21 cellular contexts compared by ENCODE assay signal in genomic region chr21:45496151-45496967, GRCh38.
"Had no signal": no experiment of that assay in that cellular context is flagged by ENCODE, and none has a peak within 500 bp of the region (broad histone marks: within the 10 kb centered on the region; RNA-seq: fewer than 3 reads in every experiment).

No MANE protein-coding gene starts in this region.

- FAIRE-seq: endothelial cell of umbilical vein had no signal

- DNase-seq: activated CD4-positive, alpha-beta T cell treated with anti-CD3 and anti-CD28 coated beads, Interleukin-2, amount 10 ng/mL, durations not matched to agents 7 days and 5 days; activated CD8-positive, alpha-beta memory T cell treated with anti-CD3 and anti-CD28 coated beads, Interleukin-2, amount 50 U/mL, for 48 hours; activated gamma-delta T cell treated with Interleukin-2 at 50 U/mL for 16 hours; activated T-cell treated with anti-CD3 and anti-CD28 coated beads, Interleukin-2, amount 50 U/mL, for 72 hours; amniotic stem cell; body of pancreas; central memory CD4-positive, alpha-beta T cell; effector CD4-positive, alpha-beta T cell; esophagus squamous epithelium; immature natural killer cell; mammary epithelial cell; nucleus accumbens; stimulated activated CD4-positive, alpha-beta T cell treated with anti-CD3 and anti-CD28 coated beads, Interleukin-2, amount 100 ng/mL, for 48 hours; T-helper 9 cell had no signal

- H3K27ac ChIP-seq: body of pancreas, coronary artery, esophagus squamous epithelium, prostate gland, tibial artery, uterus had no signal

- H3K4me1 ChIP-seq: body of pancreas, prostate gland, tibial artery, uterus had no signal

- ATAC-seq: activated T-cell treated with anti-CD3 and anti-CD28 coated beads, Interleukin-2, amount 50 U/mL, for 72 hours; body of pancreas; naive thymus-derived CD4-positive, alpha-beta T cell; stimulated activated memory B cell treated with anti-CD40 and anti-IgM and Interleukin-4, amounts not matched to agents 10 μg/mL and 1 μg/mL and 100 μg/mL, for 72 hours had no signal

- H3K36me3 ChIP-seq: prostate gland, uterus had no signal

- H3K27me3 ChIP-seq: body of pancreas, esophagus squamous epithelium, tibial artery, uterus had no signal

- H3K4me3 ChIP-seq: body of pancreas, coronary artery, esophagus squamous epithelium, prostate gland, tibial artery, uterus had no signal

- H3K9me3 ChIP-seq: body of pancreas, esophagus squamous epithelium, prostate gland, tibial artery, uterus had no signal
